ENCODE assay signal across 25 cellular contexts in the genomic region with DNA sequence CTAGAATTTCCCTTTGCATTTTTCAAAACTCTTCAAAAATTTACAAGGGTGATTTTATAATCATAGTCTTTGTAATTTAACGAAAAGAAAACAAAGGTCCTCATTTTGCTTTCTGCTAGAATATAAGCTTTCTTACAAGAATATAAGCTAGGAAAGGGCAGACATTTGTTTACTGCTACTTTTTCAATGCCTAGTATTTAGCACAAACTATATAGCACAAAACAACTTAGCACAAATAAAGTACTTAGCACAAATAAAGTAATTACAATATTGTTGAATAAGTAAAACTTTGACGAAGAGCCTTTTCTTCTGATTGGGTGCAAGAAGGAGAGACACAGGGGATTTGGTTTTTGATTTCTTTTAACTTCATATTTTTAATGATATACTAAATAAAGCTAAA.
"Had no signal": no experiment of that assay in that cellular context is flagged by ENCODE, and none has a peak within 500 bp of the region (broad histone marks: within the 10 kb centered on the region; RNA-seq: fewer than 3 reads in every experiment).

No MANE protein-coding gene starts in this region.

- ATAC-seq: stimulated activated memory B cell treated with anti-CD40 and anti-IgM and Interleukin-4, amounts not matched to agents 10 μg/mL and 1 μg/mL and 100 μg/mL, for 72 hours; stimulated activated naive B cell treated with anti-CD40 and anti-IgM and Interleukin-4, amounts not matched to agents 10 μg/mL and 1 μg/mL and 100 μg/mL, for 72 hours; stimulated activated naive CD8-positive, alpha-beta T cell treated with anti-CD3 and anti-CD28 coated beads, Interleukin-15, Interleukin-2, amounts not matched to agents 100 U/mL and 50 U/mL, for 24 hours; upper lobe of right lung had no signal

- H3K4me3 ChIP-seq: stomach, suprapubic skin, testis, thoracic aorta, thyroid gland, tibial artery, tibial nerve, transverse colon, upper lobe of left lung, upper lobe of right lung, uterus, vagina had no signal

- DNase-seq: stimulated activated CD4-positive, alpha-beta T cell treated with anti-CD3 and anti-CD28 coated beads, Interleukin-2, amount 100 ng/mL, for 48 hours; stimulated activated CD4-positive, alpha-beta T cell treated with anti-CD3 and anti-CD28 coated beads, Interleukin-4, amount 100 ng/mL, for 1 hour; stimulated activated CD4-positive, alpha-beta T cell treated with anti-CD3 and anti-CD28 coated beads, Interleukin-4, amount 100 ng/mL, for 24 hours; stimulated activated CD4-positive, alpha-beta T cell treated with anti-CD3 and anti-CD28 coated beads, Interleukin-4, amount 100 ng/mL, for 4 hours; stimulated activated CD8-positive, alpha-beta memory T cell treated with anti-CD3 and anti-CD28 coated beads, Interleukin-4, amount 100 ng/mL, for 48 hours; stimulated activated naive B cell treated with anti-CD40 and anti-IgM and Interleukin-4, amounts not matched to agents 10 μg/mL and 1 μg/mL and 100 μg/mL, for 72 hours; stimulated activated naive CD4-positive, alpha-beta T cell; stimulated activated naive CD4-positive, alpha-beta T cell treated with Interleukin-2 at 50 U/mL for 16 hours; stimulated activated naive CD8-positive, alpha-beta T cell treated with anti-CD3 and anti-CD28 coated beads, Interleukin-15, amount 100 ng/mL, for 72 hours; stimulated activated naive CD8-positive, alpha-beta T cell treated with anti-CD3 and anti-CD28 coated beads, Interleukin-15, Interleukin-2, amounts not matched to agents 100 U/mL and 50 U/mL, for 24 hours; stomach; substantia nigra; testis; thyroid gland; tibial artery; transverse colon; trophoblast cell; upper lobe of left lung; upper lobe of right lung; uterus had no signal

- H3K9me3 ChIP-seq: stomach, suprapubic skin, testis, thoracic aorta, thyroid gland, tibial artery, tibial nerve, transverse colon, upper lobe of left lung, upper lobe of right lung, uterus, vagina had no signal

- H3K27me3 ChIP-seq: stomach, suprapubic skin, testis, thyroid gland, tibial nerve, transverse colon, upper lobe of left lung, upper lobe of right lung, uterus, vagina had no signal

- H3K36me3 ChIP-seq: suprapubic skin, thoracic aorta, thyroid gland, tibial artery, tibial nerve, upper lobe of left lung, upper lobe of right lung, uterus, vagina had no signal

- H3K4me1 ChIP-seq: suprapubic skin, testis, thyroid gland, tibial artery, transverse colon, uterus had no signal

- H3K27ac ChIP-seq: stomach, suprapubic skin, testis, thoracic aorta, thyroid gland, tibial artery, tibial nerve, transverse colon, upper lobe of left lung, upper lobe of right lung, uterus had no signal
